Comparison of ENCODE assay signal across 1 cellular context in the genomic region with DNA sequence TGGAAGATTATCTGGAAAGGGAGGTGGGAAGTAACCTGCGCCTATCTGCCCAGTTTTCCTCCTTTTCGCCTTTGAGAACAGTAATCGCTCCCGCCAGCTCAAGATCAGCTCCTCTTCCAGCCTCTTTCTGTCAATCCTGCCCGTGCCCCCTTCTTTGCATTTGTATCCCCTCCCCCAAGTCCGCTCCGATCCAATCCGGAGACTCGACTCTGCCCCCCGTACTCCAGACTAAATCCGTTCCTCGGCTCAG.
TF ChIP-seq lines count a peak whose summit lies in the region.

No MANE protein-coding gene starts in this region.

TF ChIP-seq in A549, 52 proteins besides CTCF, POLR2A, EP300 and RAD21 (continued from another document):
- TF ChIP-seq RFX5 (IDR thresholded peaks at IDR 0.05) (no peak), MAZ (IDR thresholded peaks at IDR 0.05; ENCODE audit: borderline replicate concordance, low read depth, low read length) (no peak), PHF8 (IDR thresholded peaks at IDR 0.05; ENCODE audit: borderline replicate concordance, low read depth) (no peak), CBX2 (IDR thresholded peaks at IDR 0.05; ENCODE audit: borderline replicate concordance, low read depth) (no peak)
